Comparison of ENCODE assay signal across 8 cellular contexts in the genomic region with DNA sequence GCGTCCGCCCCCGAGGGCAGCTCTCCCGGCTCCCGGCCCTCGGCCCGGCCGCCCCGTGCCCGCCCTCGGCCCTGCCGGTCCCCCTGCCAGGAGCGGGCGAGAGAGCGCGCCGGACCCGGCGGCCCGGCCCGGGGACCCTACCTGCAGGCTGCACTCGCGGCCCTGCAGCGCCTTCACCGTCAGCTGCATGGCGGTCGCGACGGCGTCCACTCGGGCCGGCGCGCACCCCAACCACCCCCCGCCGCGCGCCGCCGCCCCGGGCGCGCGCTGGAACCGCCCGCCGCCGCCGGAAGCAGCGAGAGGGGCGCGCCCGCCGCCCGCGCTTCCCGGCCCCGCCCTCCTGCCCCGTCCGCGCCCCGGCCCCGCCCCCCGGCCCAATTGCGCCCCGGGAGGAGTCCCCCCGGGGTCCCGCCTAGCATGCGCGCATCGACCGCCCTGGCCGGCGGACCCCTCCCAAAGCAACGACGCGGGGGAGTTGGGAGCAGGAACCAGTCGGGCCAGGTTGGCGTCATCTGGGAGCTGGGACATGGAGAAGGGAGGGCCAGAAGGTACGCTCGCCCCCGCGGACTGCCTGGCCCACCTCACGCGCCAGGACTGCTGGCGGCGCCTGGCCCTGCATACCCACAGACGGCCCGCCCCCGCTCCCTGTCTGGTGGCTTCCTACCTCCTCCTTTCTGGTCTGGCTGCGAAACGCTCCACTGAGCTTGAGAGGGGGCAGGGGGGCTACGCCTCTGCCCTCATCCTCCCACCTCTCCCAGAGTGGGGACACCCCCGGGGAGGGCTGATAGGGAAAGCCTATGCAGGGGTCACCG. TPM values are rescaled to one million over a fixed set of nuclear protein-coding genes. Genes with fewer than 3 reads are reported as not detected.
A peak's percentile ranks its signal among the peaks of the same experiment; 100 is the strongest.
DNase-seq lines count a peak whose midpoint lies in the region; ATAC-seq and TF ChIP-seq lines count a peak whose summit lies in the region.

TSS of gene UBL4A (minus strand) at position 220 of the 812 bp plus-strand sequence. CDS start at position 189, 31 bp downstream.

- H3K4me1 Mint-ChIP-seq in stimulated activated memory B cell treated with anti-CD40 and anti-IgM and Interleukin-4, amounts not matched to agents 10 μg/mL and 1 μg/mL and 100 μg/mL, for 72 hours: peaks cover 54% of the 10 kb centered on the region

- TF ChIP-seq CTCF in BE2C (IDR thresholded peaks at IDR 0.05; ENCODE audit: low read depth, low read length): no peak

- H3K27me3 Mint-ChIP-seq in stimulated activated memory B cell treated with anti-CD40 and anti-IgM and Interleukin-4, amounts not matched to agents 10 μg/mL and 1 μg/mL and 100 μg/mL, for 72 hours: no peaks in the 10 kb centered on the region

- DNase-seq in BE2C: peak; percentile 69
- peak; percentile 43 to 63 for DNase-seq in NCI-H524 (lab: John Stamatoyannopoulos, UW)
- DNase-seq in activated CD8-positive, alpha-beta memory T cell treated with anti-CD3 and anti-CD28 coated beads for 24 hours: peak; percentile 81
- DNase-seq in mesenteric fat pad (ENCODE audit: low spot score): peak; percentile 89
- DNase-seq in GM19240 (ENCODE audit: insufficient read length, low spot score): no peak

- H3K4me1 ChIP-seq in BE2C (no peaks in the 10 kb centered on the region), endocrine pancreas (ENCODE audit: control insufficient read depth, insufficient read depth, low read length) (no peaks in the 10 kb centered on the region)

- no peaks in the 10 kb centered on the region for H3K9me3 Mint-ChIP-seq in stimulated activated memory B cell treated with anti-CD40 and anti-IgM and Interleukin-4, amounts not matched to agents 10 μg/mL and 1 μg/mL and 100 μg/mL, for 72 hours

- peak within 1 kb of the TSS; percentile 63 for H3K4me3 ChIP-seq in BE2C (ENCODE audit: low read depth, low read length)
- no peak within 1 kb of the TSS for H3K4me3 ChIP-seq in endocrine pancreas (ENCODE audit: control insufficient read depth, insufficient read depth, low read length)

- H3K9ac ChIP-seq in endocrine pancreas (ENCODE audit: control insufficient read depth, insufficient read depth, low read length): peak within 1 kb of the TSS; percentile 77

- ATAC-seq in GM21423 (IDR thresholded peaks at IDR 0.05; ENCODE audit: unreplicated experiment): peak; percentile 31
- ATAC-seq in stimulated activated memory B cell treated with anti-CD40 and anti-IgM and Interleukin-4, amounts not matched to agents 10 μg/mL and 1 μg/mL and 100 μg/mL, for 72 hours: peak; percentile 57

- H3K36me3 ChIP-seq in BE2C (peaks cover 13% of the 10 kb centered on the region), endocrine pancreas (ENCODE audit: control insufficient read depth, insufficient read depth, low read length) (no peaks in the 10 kb centered on the region)

- no peaks in the 10 kb centered on the region for H3K27me3 ChIP-seq in BE2C
- H3K27me3 ChIP-seq in endocrine pancreas (ENCODE audit: control insufficient read depth, insufficient read depth, low read length): no peaks in the 10 kb centered on the region

- H3K36me3 Mint-ChIP-seq in stimulated activated memory B cell treated with anti-CD40 and anti-IgM and Interleukin-4, amounts not matched to agents 10 μg/mL and 1 μg/mL and 100 μg/mL, for 72 hours: peaks cover 14% of the 10 kb centered on the region

- H3K27ac Mint-ChIP-seq in stimulated activated memory B cell treated with anti-CD40 and anti-IgM and Interleukin-4, amounts not matched to agents 10 μg/mL and 1 μg/mL and 100 μg/mL, for 72 hours: peak within 1 kb of the TSS; percentile 51

- H3K9me3 ChIP-seq in BE2C (no peaks in the 10 kb centered on the region), endocrine pancreas (ENCODE audit: control insufficient read depth, low read length) (no peaks in the 10 kb centered on the region)

- peak within 1 kb of the TSS; percentile 81 for H3K4me3 Mint-ChIP-seq in stimulated activated memory B cell treated with anti-CD40 and anti-IgM and Interleukin-4, amounts not matched to agents 10 μg/mL and 1 μg/mL and 100 μg/mL, for 72 hours

RNA-seq across cellular contexts. Expression of gene UBL4A, which starts in this region (rescaled TPM):
- 119 TPM for polyA plus RNA-seq in BE2C (2012; ENCODE audit: insufficient read depth, insufficient read length, low read depth)
- total RNA-seq in mesenteric fat pad: 29.1 TPM
